ENCODE assay signal across 8 cellular contexts in the genomic region with DNA sequence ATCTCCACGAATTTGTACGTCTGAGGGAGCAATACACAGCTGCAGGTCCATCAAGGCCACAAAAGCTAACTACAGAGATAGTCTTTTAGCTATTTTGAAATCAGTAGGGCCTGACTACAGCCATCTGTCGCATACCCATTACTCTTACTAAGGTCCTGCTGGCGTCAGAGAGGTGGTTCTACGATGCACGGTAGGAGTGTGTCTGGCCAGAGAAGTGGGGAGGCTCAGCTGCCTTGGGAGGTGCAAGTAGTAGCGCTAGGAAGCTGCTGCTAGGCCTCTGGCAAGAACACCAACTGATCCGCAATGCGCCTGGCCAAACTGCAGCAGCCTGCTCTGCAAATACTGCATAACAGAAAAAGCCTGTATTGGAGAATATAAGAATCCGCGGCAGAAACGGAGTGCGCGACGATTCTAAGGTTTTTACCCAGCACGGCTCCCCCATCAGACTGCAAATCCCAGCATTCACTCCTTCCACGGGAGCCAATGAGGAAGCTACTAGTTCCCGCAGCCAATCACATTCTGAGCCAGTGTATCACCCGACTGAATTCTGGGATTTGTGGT. TPM values are rescaled to one million over a fixed set of nuclear protein-coding genes. Genes with fewer than 3 reads are reported as not detected.
DNase-seq lines count a peak whose midpoint lies in the region; ATAC-seq, FAIRE-seq and TF ChIP-seq lines count a peak whose summit lies in the region.

No MANE protein-coding gene starts in this region.

- H3K27ac ChIP-seq in astrocyte (ENCODE audit: low read depth, low read length), result peak overlapping the region; percentile 96

- peak overlapping the region; percentile 88 for H3K4me2 ChIP-seq in astrocyte (ENCODE audit: low read length)

- FAIRE-seq in GM12891 (lab: Jason Lieb, UNC) (peak; percentile 97), astrocyte (lab: Jason Lieb, UNC) (peak; percentile 88)

- H3K4me3 Mint-ChIP-seq in astrocyte (ENCODE audit: unreplicated experiment), result peak overlapping the region; percentile 98

- H3K36me3 ChIP-seq in astrocyte (ENCODE audit: insufficient read depth, low read length), result no peaks in the 10 kb centered on the region

- H4K20me1 ChIP-seq in astrocyte (ENCODE audit: insufficient read depth, low read length), result peaks cover 35% of the 10 kb centered on the region

- no peaks in the 10 kb centered on the region for H3K27me3 ChIP-seq in astrocyte (ENCODE audit: insufficient read depth, low read length)

- H3K4me1 ChIP-seq in astrocyte (ENCODE audit: insufficient read depth, low read length), result peaks cover 9% of the 10 kb centered on the region

- DNase-seq in GM12891 (ENCODE audit: insufficient read length, low spot score) (peak; percentile 65), NCI-H1105 treated with DMSO at 0.1 percent for 48 hours (lab: John Stamatoyannopoulos, UW) (peak; percentile 99), T-helper 2 cell (peak; percentile 44 to 99 (median 79)), astrocyte (ENCODE audit: low read depth) (peak; percentile 99), hippocampal formation (lab: John Stamatoyannopoulos, UW) (peak; percentile 94 to 99), retina (peak; percentile 99), cortex of kidney (lab: John Stamatoyannopoulos, UW) (no peak)

- H3K9me3 ChIP-seq in astrocyte (ENCODE audit: insufficient read depth, low read depth, low read length), result peaks cover 3% of the 10 kb centered on the region

- H2AFZ ChIP-seq in astrocyte (ENCODE audit: low read depth, low read length), result peak overlapping the region; percentile 83

- 0 out of 2 replicates have a peak, but pooled peaks have one; percentile 11 for TF ChIP-seq POLR2A in GM12891 (IDR thresholded peaks at IDR 0.05; ENCODE audit: low read depth, low read length)

- H3K27me3 Mint-ChIP-seq in astrocyte (ENCODE audit: low read depth, unreplicated experiment), result no peaks in the 10 kb centered on the region

- H3K9me3 Mint-ChIP-seq in astrocyte (ENCODE audit: unreplicated experiment), result no peaks in the 10 kb centered on the region

- no peak for TF ChIP-seq CTCF in astrocyte (IDR thresholded peaks at IDR 0.05; ENCODE audit: insufficient read depth, low read depth, low read length)

- H3K36me3 Mint-ChIP-seq in astrocyte (ENCODE audit: low read depth, unreplicated experiment), result no peaks in the 10 kb centered on the region

- peak; percentile 73 for ATAC-seq in HG02623 (IDR thresholded peaks at IDR 0.05; ENCODE audit: unreplicated experiment)

- peak overlapping the region; percentile 78 for H3K4me3 ChIP-seq in astrocyte (ENCODE audit: insufficient read depth, low read depth, low read length)

- peak overlapping the region; percentile 98 for H3K9ac ChIP-seq in astrocyte (ENCODE audit: low read length)

- H3K27ac Mint-ChIP-seq in astrocyte (ENCODE audit: unreplicated experiment), result peak overlapping the region; percentile 100

- H3K79me2 ChIP-seq in astrocyte (ENCODE audit: insufficient read depth, low read length), result peaks cover 42% of the 10 kb centered on the region

- peaks cover 11% of the 10 kb centered on the region for H3K4me1 Mint-ChIP-seq in astrocyte (ENCODE audit: low read depth, unreplicated experiment)

TF ChIP-seq in GM12891, 5 proteins besides CTCF, POLR2A, EP300 and RAD21:
- peak; percentile 70 for TF ChIP-seq POU2F2 (IDR thresholded peaks at IDR 0.05; ENCODE audit: low read depth, low read length)
- no peak for TF ChIP-seq TAF1 (IDR thresholded peaks at IDR 0.05; ENCODE audit: low read depth, low read length)
TF ChIP-seq in GM12891: peak in this region for 1.

RNA-seq across cellular contexts. Expression of a gene that starts 0.7 kb away (rescaled TPM):
- polyA plus RNA-seq in GM12891 (2012; ENCODE audit: low read depth, missing spikeins), result 54.5 TPM
- total RNA-seq in astrocyte, result 176 and 185 TPM in 2 replicates
